ENCODE assay signal across 13 cellular contexts in the genomic region with DNA sequence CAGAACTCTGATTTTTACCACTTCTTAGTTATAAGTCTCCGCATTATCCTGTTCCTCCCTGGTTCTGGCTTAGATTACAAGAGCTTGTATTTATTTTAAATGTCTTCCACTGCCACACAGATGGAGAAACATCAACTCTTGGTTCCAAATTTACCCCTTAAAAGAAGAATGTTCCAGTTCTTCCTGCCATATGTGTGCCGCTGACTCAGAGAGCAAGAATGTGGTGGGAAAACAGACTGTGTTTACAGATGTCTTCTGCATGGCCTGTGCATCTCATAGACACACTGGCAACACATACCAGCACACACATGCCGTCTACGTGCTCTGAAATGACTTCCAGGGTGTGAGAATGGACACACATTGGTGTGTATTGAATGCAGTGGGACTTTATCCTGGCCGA.
A peak's percentile ranks its signal among the peaks of the same experiment; 100 is the strongest.
DNase-seq lines count a peak whose midpoint lies in the region; TF ChIP-seq lines count a peak whose summit lies in the region.
"Had no signal": no experiment of that assay in that cellular context is flagged by ENCODE, and none has a peak within 500 bp of the region (broad histone marks: within the 10 kb centered on the region; RNA-seq: fewer than 3 reads in every experiment).

No MANE protein-coding gene starts in this region.

- peak overlapping the region; percentile 28 for H2AFZ ChIP-seq in osteoblast (ENCODE audit: low read length)

- H3K4me3 ChIP-seq in epithelial cell of esophagus (ENCODE audit: low read length) (no peak overlapping the region), osteoblast (ENCODE audit: insufficient read depth, low read length) (no peak overlapping the region), tibial nerve (no peak overlapping the region), testis (no peak overlapping the region)

- no peak for TF ChIP-seq EP300 in tibial nerve (IDR thresholded peaks at IDR 0.05)

- H4K20me1 ChIP-seq in osteoblast (ENCODE audit: insufficient read depth, low read length): no peaks in the 10 kb centered on the region

- H3K9me3 ChIP-seq in osteoblast (ENCODE audit: low read depth, low read length): no peaks in the 10 kb centered on the region
- H3K9me3 ChIP-seq in tibial nerve: no peaks in the 10 kb centered on the region
- H3K9me3 ChIP-seq in testis: no peaks in the 10 kb centered on the region

- TF ChIP-seq CTCF in epithelial cell of esophagus (IDR thresholded peaks at IDR 0.05; ENCODE audit: insufficient read depth, low read depth, low read length, missing control alignments) (no peak), osteoblast (IDR thresholded peaks at IDR 0.05; ENCODE audit: extremely low read depth, low read depth, low read length) (no peak), tibial nerve (IDR thresholded peaks at IDR 0.05) (no peak), testis (IDR thresholded peaks at IDR 0.05) (no peak)

- H3K36me3 ChIP-seq in osteoblast (ENCODE audit: insufficient read depth, low read length) (no peaks in the 10 kb centered on the region), tibial nerve (no peaks in the 10 kb centered on the region), testis (ENCODE audit: low read depth, missing control alignments) (no peaks in the 10 kb centered on the region)

- H3K79me2 ChIP-seq in osteoblast (ENCODE audit: insufficient read depth, low read length): no peaks in the 10 kb centered on the region

- H3K27me3 ChIP-seq in osteoblast (ENCODE audit: insufficient read depth, low read length) (no peaks in the 10 kb centered on the region), tibial nerve (no peaks in the 10 kb centered on the region), testis (no peaks in the 10 kb centered on the region)

- H3K4me2 ChIP-seq in osteoblast (ENCODE audit: insufficient read depth, low read length): no peak overlapping the region

- H3K27ac ChIP-seq in osteoblast (ENCODE audit: low read depth, low read length): no peak overlapping the region
- H3K27ac ChIP-seq in tibial nerve: no peak overlapping the region
- H3K27ac ChIP-seq in testis: no peak overlapping the region

- peak; percentile 71 for DNase-seq in DMS53 treated with DMSO at 0.1 percent for 48 hours (lab: John Stamatoyannopoulos, UW; ENCODE audit: unreplicated experiment)
- DNase-seq in NCI-H226: peak; percentile 35
- DNase-seq in epithelial cell of esophagus (ENCODE audit: low read depth): peak; percentile 41
- DNase-seq in osteoblast (ENCODE audit: insufficient read length, low spot score, missing footprints): no peak
- no peak for DNase-seq in GF-D8 (lab: John Stamatoyannopoulos, UW)
- no peak for DNase-seq in NK-92 (lab: John Stamatoyannopoulos, UW; ENCODE audit: unreplicated experiment)
- DNase-seq in tibial nerve (ENCODE audit: low spot score in 2 of 2): no peak
- DNase-seq in testis: no peak
- DNase-seq: activated naive CD8-positive, alpha-beta T cell treated with anti-CD3 and anti-CD28 coated beads, Interleukin-2, amount 10 ng/mL, durations not matched to agents 7 days and 5 days; CD8-positive, alpha-beta T cell; effector memory CD4-positive, alpha-beta T cell; stimulated activated CD4-positive, alpha-beta T cell treated with anti-CD3 and anti-CD28 coated beads, Interleukin-4, amount 100 ng/mL, for 4 hours; stimulated activated naive CD8-positive, alpha-beta T cell treated with anti-CD3 and anti-CD28 coated beads, Interleukin-15, amount 100 ng/mL, for 72 hours had no signal

- H3K4me1 ChIP-seq in osteoblast (ENCODE audit: insufficient read depth, low read length) (peaks cover 21% of the 10 kb centered on the region), tibial nerve (peaks cover 0 to 10% (median 0%) of the 10 kb centered on the region in 4 donors), testis (no peaks in the 10 kb centered on the region)

- 79 to 83% methylated on average over 5 of the region's 5 CpGs for WGBS in tibial nerve, 2 donors
- 87 to 91% methylated on average over 5 of the region's 5 CpGs for WGBS in testis, 2 donors

- intact Hi-C loops in testis (cut with DNase I; ENCODE audit: low total_unique reads): no loop called here

- TF ChIP-seq POLR2A in tibial nerve (IDR thresholded peaks at IDR 0.05) (no peak), testis (IDR thresholded peaks at IDR 0.05) (no peak)

Comparison
In these comparisons a context has a peak if more than half of its experiments do, and no peak if none do; other contexts are left out.
1. DNase-seq: peak in DMS53 treated with DMSO at 0.1 percent for 48 hours (single experiment), NCI-H226 (single experiment) and epithelial cell of esophagus (single experiment); none in osteoblast (single experiment), GF-D8 (single experiment), NK-92 (single experiment), tibial nerve (0 of 2) and testis (single experiment).